In the genomic region with DNA sequence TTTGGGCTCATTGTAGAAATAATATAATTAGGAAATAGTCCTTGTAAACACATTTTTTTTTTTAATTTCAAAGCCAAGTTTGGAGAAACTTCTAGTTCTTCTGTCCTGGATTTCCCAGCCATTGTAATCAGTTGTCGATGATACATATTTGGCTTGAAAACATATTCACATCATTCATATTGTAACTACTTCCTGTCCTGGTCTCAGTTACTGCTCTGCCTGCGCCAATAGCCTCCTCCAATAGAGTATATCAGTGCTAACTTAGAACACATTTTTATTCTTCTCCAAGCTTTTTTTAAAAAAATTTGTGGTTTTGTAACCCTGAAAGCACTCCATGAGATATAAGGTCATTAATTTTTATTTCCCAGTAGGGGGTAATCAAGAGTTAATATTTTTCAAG, we compare ENCODE assay signal across 21 cellular contexts. TPM values are rescaled to one million over a fixed set of nuclear protein-coding genes. Genes with fewer than 3 reads are reported as not detected.
DNase-seq lines count a peak whose midpoint lies in the region; ATAC-seq and TF ChIP-seq lines count a peak whose summit lies in the region.
"Had no signal": no experiment of that assay in that cellular context is flagged by ENCODE, and none has a peak within 500 bp of the region (broad histone marks: within the 10 kb centered on the region; RNA-seq: fewer than 3 reads in every experiment).

No MANE protein-coding gene starts in this region.

- intact Hi-C loops in Right ventricle myocardium inferior (cut with DNase I) (no loop called here), cardiac septum (cut with DNase I) (no loop called here), heart right ventricle (cut with DNase I) (loop anchor here in 1 of 10 donors (1.0 kb wide), 1 partner anchor 48 kb away; no protein-coding TSS in a partner anchor), sigmoid colon (cut with DNase I) (no loop called here), aorta (cut with DNase I) (no loop called here)

- no peaks in the 10 kb centered on the region for H3K36me3 ChIP-seq in heart right ventricle
- no peaks in the 10 kb centered on the region for H3K36me3 ChIP-seq in sigmoid colon
- peaks cover 0 to 1% of the 10 kb centered on the region in 2 donors for H3K36me3 ChIP-seq in aorta (ENCODE audit: control insufficient read depth in 1 of 2, insufficient read depth in 2 of 2, low read length in 1 of 2)
- H3K36me3 ChIP-seq: BLaER1 had no signal

- H3K27me3 ChIP-seq in heart right ventricle: no peaks in the 10 kb centered on the region
- no peaks in the 10 kb centered on the region for H3K27me3 ChIP-seq in sigmoid colon
- no peaks in the 10 kb centered on the region for H3K27me3 ChIP-seq in aorta (ENCODE audit: control insufficient read depth in 1 of 2, insufficient read depth in 2 of 2, low read length in 1 of 2)
- H3K27me3 ChIP-seq: BLaER1 had no signal

- H3K27ac ChIP-seq in heart right ventricle (peak overlapping the region; percentile 30 to 95 (median 86)), sigmoid colon (peak overlapping the region in 3 of 4 donors; percentile 63 to 81 (median 72)), aorta (ENCODE audit: low read depth in 1 of 2, low read length in 2 of 2) (peak overlapping the region in 1 of 2 donors; percentile 79)
- H3K27ac ChIP-seq: BLaER1, RWPE1 had no signal

- H3K4me1 ChIP-seq in heart right ventricle (peaks cover 11 to 71% (median 53%) of the 10 kb centered on the region in 9 donors), sigmoid colon (peaks cover 0 to 26% (median 11%) of the 10 kb centered on the region in 4 donors), aorta (ENCODE audit: control insufficient read depth in 1 of 2, insufficient read depth in 2 of 2, low read length in 2 of 2) (peaks cover 4 to 7% of the 10 kb centered on the region in 2 donors)
- H3K4me1 ChIP-seq: BLaER1 had no signal

- no peak for TF ChIP-seq EP300 in sigmoid colon (IDR thresholded peaks at IDR 0.05)

- ATAC-seq in Right ventricle myocardium inferior: peak; percentile 33
- ATAC-seq in heart right ventricle: peak in 3 of 8 donors; percentile 7 to 37 (median 10)
- ATAC-seq in aorta (ENCODE audit: low FRiP score): peak; percentile 23
- ATAC-seq in GM18861 (IDR thresholded peaks at IDR 0.05; ENCODE audit: unreplicated experiment): no peak
- no peak for ATAC-seq in HG03159 (IDR thresholded peaks at IDR 0.05; ENCODE audit: unreplicated experiment)
- ATAC-seq: CD8-positive, alpha-beta T cell; GM23338; HCT116; K562 had no signal

- WGBS in heart right ventricle, 2 donors: 39 to 51% methylated on average over 2 of the region's 2 CpGs
- WGBS in sigmoid colon, 2 donors: 85 to 92% methylated on average over 2 of the region's 2 CpGs
- WGBS in aorta, 2 donors: 47 to 59% methylated on average over 2 of the region's 2 CpGs

- H3K9me3 ChIP-seq in heart right ventricle (no peaks in the 10 kb centered on the region), sigmoid colon (no peaks in the 10 kb centered on the region), aorta (ENCODE audit: control insufficient read depth, low read length) (no peaks in the 10 kb centered on the region)
- H3K9me3 ChIP-seq: BLaER1 had no signal

- no peak for DNase-seq in Right ventricle myocardium inferior (ENCODE audit: missing footprints)
- no peak for DNase-seq in cardiac septum (ENCODE audit: low spot score)
- DNase-seq in heart right ventricle: no peak
- DNase-seq in sigmoid colon: no peak
- DNase-seq in aorta: no peak
- no peak for DNase-seq in ureter (ENCODE audit: low spot score)
- DNase-seq: CD8-positive, alpha-beta T cell; DND-41; MV-4-11; NCI-H1417 treated with DMSO at 0.1 percent for 48 hours; NCI-H1930; NCI-H748 treated with DMSO at 0.1 percent for 48 hours had no signal

- no peak overlapping the region for H3K4me3 ChIP-seq in heart right ventricle
- H3K4me3 ChIP-seq in sigmoid colon: no peak overlapping the region
- no peak overlapping the region for H3K4me3 ChIP-seq in aorta (ENCODE audit: low read length in 2 of 2)
- H3K4me3 ChIP-seq: BLaER1, GM23338, K562 had no signal

- TF ChIP-seq CTCF in heart right ventricle (IDR thresholded peaks at IDR 0.05) (no peak), sigmoid colon (IDR thresholded peaks at IDR 0.05) (no peak)

- TF ChIP-seq POLR2A in sigmoid colon (IDR thresholded peaks at IDR 0.05): no peak

RNA-seq across cellular contexts. Expression of gene FMO2, which starts 46.1 kb away (rescaled TPM):
- total RNA-seq in Right ventricle myocardium inferior (59.4 TPM), cardiac septum (19.8 TPM), heart right ventricle (10 to 100 TPM; 23.7 to 78.5 (median 28.7) TPM), sigmoid colon (10 to 100 TPM in 2 of 4 donors, 1 to 10 TPM in 2; 3.0 to 35.1 (median 12.0) TPM), aorta (100 to 1,000 TPM; 183 to 213 TPM), ureter (6.7 TPM)
- polyA plus RNA-seq in heart right ventricle (10 to 100 TPM in 1 of 2 donors, 1 to 10 TPM in 1; 7.6 to 48.9 TPM), sigmoid colon (1 to 10 TPM in 2 of 3 donors, under 1 TPM in 1; 0.23 to 4.2 (median 1.1) TPM), aorta (100 to 1,000 TPM; 157 to 232 TPM)
- total RNA-seq: A172; CD8-positive, alpha-beta T cell; GM23338; K562; NCI-H460 had no signal
- polyA plus RNA-seq: K562 had no signal

RNA-seq across cellular contexts. Expression of gene FMO3, which starts 48.3 kb away (rescaled TPM):
- 1.3 TPM for total RNA-seq in Right ventricle myocardium inferior
- 1.2 TPM for total RNA-seq in cardiac septum
- 1 to 10 TPM in 5 of 10 donors, under 1 TPM in 5; 0.51 to 2.1 (median 1.1) TPM for total RNA-seq in heart right ventricle
- polyA plus RNA-seq in heart right ventricle: 1 to 10 TPM in 1 of 2 donors, under 1 TPM in 1; 0.83 to 1.4 TPM
- 1 to 10 TPM in 2 of 4 donors, not detected in 2; 1.8 to 2.3 TPM for total RNA-seq in sigmoid colon
- polyA plus RNA-seq in sigmoid colon: 1 to 10 TPM in 1 of 3 donors, under 1 TPM in 2; 0.82 to 1.8 (median 0.92) TPM
- total RNA-seq in aorta: 1 to 10 TPM; 2.8 to 3.7 TPM
- polyA plus RNA-seq in aorta: 10 to 100 TPM in 1 of 2 donors, 1 to 10 TPM in 1; 9.0 to 13.5 TPM
- 0.65 TPM for total RNA-seq in ureter
- total RNA-seq: CD8-positive, alpha-beta T cell; GM23338; K562; NCI-H460 had no signal
- polyA plus RNA-seq: K562 had no signal

Comparison
In these comparisons a context has a peak if more than half of its experiments do, and no peak if none do; other contexts are left out.
1. ATAC-seq: peak in Right ventricle myocardium inferior (single experiment) and aorta (single experiment); none in GM18861 (single experiment) and HG03159 (single experiment).